ENCODE assay signal across 8 cellular contexts in the genomic region with DNA sequence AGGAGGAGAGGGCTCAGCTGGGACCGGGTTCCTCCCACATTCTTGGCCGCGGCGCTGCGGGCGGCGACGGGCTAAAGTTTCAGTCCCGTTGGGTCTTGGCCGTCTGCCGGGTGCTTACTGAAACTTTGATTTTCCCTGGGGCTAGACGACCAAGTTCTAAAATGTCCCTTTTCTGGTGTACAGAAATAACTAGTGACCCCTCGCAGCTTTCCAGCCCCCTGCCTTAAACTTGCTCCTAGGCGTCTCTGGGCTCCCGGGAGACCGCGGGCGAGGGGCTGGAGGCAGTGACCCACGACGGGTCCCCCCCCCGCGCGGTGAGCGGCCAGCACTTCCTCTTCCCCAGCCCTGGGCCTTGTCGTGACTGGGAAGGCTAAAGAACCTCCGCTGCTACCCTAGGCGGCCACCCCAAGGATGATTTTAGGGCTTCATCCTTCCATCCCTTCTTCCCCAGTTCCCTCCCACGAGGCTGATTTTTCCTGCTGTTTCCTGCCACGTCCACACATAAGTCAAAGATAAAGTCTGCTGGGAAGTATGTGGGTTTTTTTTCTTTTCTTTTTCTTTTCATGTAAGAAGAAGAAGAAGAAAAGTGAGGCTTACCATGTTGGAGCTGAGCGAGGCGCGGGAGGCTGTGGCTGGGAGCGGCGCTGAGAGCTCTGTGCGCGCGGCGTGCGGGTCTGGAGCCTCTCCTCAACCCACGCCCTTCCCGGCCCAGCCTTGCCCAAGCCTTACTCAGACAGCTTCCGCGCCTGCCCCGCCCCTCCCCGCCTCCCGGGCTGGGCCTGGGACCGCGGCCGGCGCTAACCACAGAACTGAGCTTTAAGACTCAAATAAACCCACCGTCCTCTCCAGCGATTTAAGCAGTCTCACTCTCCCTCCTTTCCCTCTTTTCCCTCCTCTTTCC. TPM values are rescaled to one million over a fixed set of nuclear protein-coding genes. Genes with fewer than 3 reads are reported as not detected.
A peak's percentile ranks its signal among the peaks of the same experiment; 100 is the strongest.
DNase-seq lines count a peak whose midpoint lies in the region; ATAC-seq and TF ChIP-seq lines count a peak whose summit lies in the region.

A gene (minus strand): TSS at position 689 of the 901 bp plus-strand sequence. CDS start 89 bp downstream, at position 600.

- H3K36me3 ChIP-seq in Panc1 (ENCODE audit: control insufficient read depth, insufficient read depth, low read length) = peaks cover 27% of the 10 kb centered on the region

- H3K9me3 ChIP-seq in Panc1 (ENCODE audit: control insufficient read depth, insufficient read depth, low read depth, low read length) = no peaks in the 10 kb centered on the region

- peaks cover 53% of the 10 kb centered on the region for H3K4me1 Mint-ChIP-seq in activated T-cell treated with anti-CD3 and anti-CD28 coated beads, Interleukin-2, amount 50 U/mL, for 4 hours (ENCODE audit: low read depth)
- H3K4me1 Mint-ChIP-seq in stimulated activated memory B cell treated with anti-CD40 and anti-IgM and Interleukin-4, amounts not matched to agents 10 μg/mL and 1 μg/mL and 100 μg/mL, for 72 hours = peaks cover 20% of the 10 kb centered on the region

- ATAC-seq in HG02885 (IDR thresholded peaks at IDR 0.05; ENCODE audit: poor library complexity, unreplicated experiment) (peak; percentile 56), Panc1 (peak; percentile 97), esophagus mucosa (peak; percentile 90)
- ATAC-seq in activated T-cell treated with anti-CD3 and anti-CD28 coated beads, Interleukin-2, amount 50 U/mL, for 4 hours = peak; percentile 84 to 85
- ATAC-seq in stimulated activated memory B cell treated with anti-CD40 and anti-IgM and Interleukin-4, amounts not matched to agents 10 μg/mL and 1 μg/mL and 100 μg/mL, for 72 hours = peak; percentile 87

- no peaks in the 10 kb centered on the region for H3K27me3 ChIP-seq in Panc1 (ENCODE audit: control insufficient read depth, insufficient read depth, low read length)

- H3K4me1 ChIP-seq in Panc1 (ENCODE audit: control insufficient read depth, insufficient read depth, low read length) = peaks cover 22% of the 10 kb centered on the region

- intact Hi-C loops in Panc1 (cut with micrococcal nuclease; ENCODE audit: unreplicated experiment) = no loop called here

- H3K27me3 Mint-ChIP-seq in activated T-cell treated with anti-CD3 and anti-CD28 coated beads, Interleukin-2, amount 50 U/mL, for 4 hours (ENCODE audit: low read depth) = no peaks in the 10 kb centered on the region
- no peaks in the 10 kb centered on the region for H3K27me3 Mint-ChIP-seq in stimulated activated memory B cell treated with anti-CD40 and anti-IgM and Interleukin-4, amounts not matched to agents 10 μg/mL and 1 μg/mL and 100 μg/mL, for 72 hours

- POLR2A ChIA-PET in Panc1 (lab: Charles Lee) = interaction anchor here (0.7 to 1.5 kb wide), 5 partner anchors 10 to 145 kb away, joined by 3 to 27 read pairs (median 6); a partner anchor contains a TSS

- H3K4me3 ChIP-seq in GM08714 (ENCODE audit: low read length) = peak within 1 kb of the TSS; percentile 74
- H3K4me3 ChIP-seq in Panc1 (ENCODE audit: low read depth in 2 of 2, low read length in 2 of 2) = peak within 1 kb of the TSS; percentile 94 to 98

- DNase-seq in Panc1 (ENCODE audit: low read depth, low spot score) = no peak
- DNase-seq in activated T-cell treated with anti-CD3 and anti-CD28 coated beads, Interleukin-2, amount 50 U/mL, for 4 hours = peak; percentile 72
- DNase-seq in myocyte (ENCODE audit: low read depth) = peak; percentile 93
- no peak for DNase-seq in superior temporal gyrus (ENCODE audit: extremely low spot score)

- peaks cover 19% of the 10 kb centered on the region for H3K36me3 Mint-ChIP-seq in activated T-cell treated with anti-CD3 and anti-CD28 coated beads, Interleukin-2, amount 50 U/mL, for 4 hours (ENCODE audit: insufficient read depth)
- peaks cover 6% of the 10 kb centered on the region for H3K36me3 Mint-ChIP-seq in stimulated activated memory B cell treated with anti-CD40 and anti-IgM and Interleukin-4, amounts not matched to agents 10 μg/mL and 1 μg/mL and 100 μg/mL, for 72 hours

- TSS peak; percentile 85 for BruUV-seq in Panc1 (replicated peaks; lab: Mats Ljungman, UMichigan)

- H3K4me3 Mint-ChIP-seq in activated T-cell treated with anti-CD3 and anti-CD28 coated beads, Interleukin-2, amount 50 U/mL, for 4 hours = peak within 1 kb of the TSS; percentile 99
- H3K4me3 Mint-ChIP-seq in stimulated activated memory B cell treated with anti-CD40 and anti-IgM and Interleukin-4, amounts not matched to agents 10 μg/mL and 1 μg/mL and 100 μg/mL, for 72 hours = peak within 1 kb of the TSS; percentile 83

- H3K27ac ChIP-seq in Panc1 (ENCODE audit: low read length) = peak within 1 kb of the TSS; percentile 99

- no peak for TF ChIP-seq CTCF in Panc1 (IDR thresholded peaks at IDR 0.05)

- CTCF ChIA-PET in Panc1 (lab: Charles Lee) = interaction anchor here (0.6 to 1.2 kb wide), 4 partner anchors 8 to 965 kb away, joined by 3 to 14 read pairs (median 4); no protein-coding TSS in a partner anchor

- in situ Hi-C loops in Panc1 (cut with HindIII; ENCODE audit: low pct_unique_long_range_greater_than_20kb, low sequenced_read_pairs) = no loop called here

- peak within 1 kb of the TSS; percentile 86 for H3K27ac Mint-ChIP-seq in stimulated activated memory B cell treated with anti-CD40 and anti-IgM and Interleukin-4, amounts not matched to agents 10 μg/mL and 1 μg/mL and 100 μg/mL, for 72 hours

- no peaks in the 10 kb centered on the region for H3K9me3 Mint-ChIP-seq in activated T-cell treated with anti-CD3 and anti-CD28 coated beads, Interleukin-2, amount 50 U/mL, for 4 hours
- no peaks in the 10 kb centered on the region for H3K9me3 Mint-ChIP-seq in stimulated activated memory B cell treated with anti-CD40 and anti-IgM and Interleukin-4, amounts not matched to agents 10 μg/mL and 1 μg/mL and 100 μg/mL, for 72 hours

RNA-seq across cellular contexts. Expression of the gene that starts here (rescaled TPM):
- total RNA-seq in Panc1 (2021; ENCODE audit: unreplicated experiment) = 474 TPM
- 692 TPM for polyA plus RNA-seq in Panc1 (2012; ENCODE audit: insufficient read length)
- 100 to 1,000 TPM in 2 of 3 donors, 10 to 100 TPM in 1; 89.0 to 139 (median 121) TPM for total RNA-seq in activated T-cell treated with anti-CD3 and anti-CD28 coated beads, Interleukin-2, amount 50 U/mL, for 4 hours
- 2,220 TPM for total RNA-seq in esophagus mucosa
- total RNA-seq in myocyte = 227 and 251 TPM in 2 replicates
- 1,391 TPM for polyA plus RNA-seq in myocyte (2012)

Comparison
In these comparisons a context has a peak if more than half of its experiments do, and no peak if none do; other contexts are left out.
1. DNase-seq: peak in activated T-cell treated with anti-CD3 and anti-CD28 coated beads, Interleukin-2, amount 50 U/mL, for 4 hours (single experiment) and myocyte (single experiment); none in Panc1 (single experiment) and superior temporal gyrus (single experiment).
2. Peak in every context shown above with its lines, with median percentiles within 50 percentile points of each other: ATAC-seq.